Comparison of ENCODE assay signal across 17 cellular contexts in genomic region chr2:241261628-241262027, GRCh38. TPM values are rescaled to one million over a fixed set of nuclear protein-coding genes. Genes with fewer than 3 reads are reported as not detected.
DNase-seq lines count a peak whose midpoint lies in the region; ATAC-seq and TF ChIP-seq lines count a peak whose summit lies in the region.
"Had no signal": no experiment of that assay in that cellular context is flagged by ENCODE, and none has a peak within 500 bp of the region (broad histone marks: within the 10 kb centered on the region; RNA-seq: fewer than 3 reads in every experiment).

No MANE protein-coding gene starts in this region.

- H3K27me3 Mint-ChIP-seq in CD8-positive, alpha-beta T cell (ENCODE audit: low read depth): no peaks in the 10 kb centered on the region
- H3K27me3 Mint-ChIP-seq in endodermal cell (ENCODE audit: insufficient read depth) (no peaks in the 10 kb centered on the region), osteocyte (ENCODE audit: unreplicated experiment) (no peaks in the 10 kb centered on the region)

- no peak overlapping the region for H3K4me3 Mint-ChIP-seq in CD8-positive, alpha-beta T cell
- no peak overlapping the region for H3K4me3 Mint-ChIP-seq in endodermal cell
- H3K4me3 Mint-ChIP-seq in osteocyte (ENCODE audit: unreplicated experiment): no peak overlapping the region

- peak overlapping the region; percentile 7 for H3K27ac Mint-ChIP-seq in CD8-positive, alpha-beta T cell
- H3K27ac Mint-ChIP-seq in endodermal cell (peak overlapping the region; percentile 41), osteocyte (ENCODE audit: unreplicated experiment) (peak overlapping the region; percentile 4)

- H3K27ac ChIP-seq in CD8-positive, alpha-beta T cell (ENCODE audit: low read depth, low read length): no peak overlapping the region
- H3K27ac ChIP-seq in Panc1 (ENCODE audit: low read length): no peak overlapping the region
- H3K27ac ChIP-seq in endodermal cell (ENCODE audit: low read depth, low read length): no peak overlapping the region
- no peak overlapping the region for H3K27ac ChIP-seq in A673 (ENCODE audit: low read depth, low read length, poor library complexity, severe bottlenecking)

- TF ChIP-seq CTCF in CD8-positive, alpha-beta T cell (IDR thresholded peaks at IDR 0.05): no peak
- TF ChIP-seq CTCF in Panc1 (IDR thresholded peaks at IDR 0.05) (no peak), endodermal cell (conservative IDR thresholded peaks at IDR 0.05) (no peak), osteocyte (IDR thresholded peaks at IDR 0.05) (no peak), A673 (conservative IDR thresholded peaks at IDR 0.05; ENCODE audit: low read depth, low read length) (no peak)

- no peaks in the 10 kb centered on the region for H3K9me3 ChIP-seq in CD8-positive, alpha-beta T cell (ENCODE audit: low read length)
- H3K9me3 ChIP-seq in Panc1 (ENCODE audit: control insufficient read depth, insufficient read depth, low read depth, low read length): no peaks in the 10 kb centered on the region
- H3K9me3 ChIP-seq in endodermal cell (ENCODE audit: control insufficient read depth, low read length): no peaks in the 10 kb centered on the region
- no peaks in the 10 kb centered on the region for H3K9me3 ChIP-seq in A673 (ENCODE audit: low read depth, low read length, poor library complexity, severe bottlenecking)

- no peaks in the 10 kb centered on the region for H3K27me3 ChIP-seq in CD8-positive, alpha-beta T cell (ENCODE audit: insufficient read depth, low read length)
- H3K27me3 ChIP-seq in Panc1 (ENCODE audit: control insufficient read depth, insufficient read depth, low read length) (no peaks in the 10 kb centered on the region), endodermal cell (ENCODE audit: control insufficient read depth, insufficient read depth, low read length, poor library complexity, severe bottlenecking) (no peaks in the 10 kb centered on the region), A673 (replicated peaks; ENCODE audit: insufficient read depth, low read depth, low read length, poor library complexity) (no peaks in the 10 kb centered on the region)

- ATAC-seq in CD8-positive, alpha-beta T cell: no peak
- peak; percentile 56 for ATAC-seq in Panc1
- ATAC-seq: PC-3 had no signal

- 93 to 100% methylated on average over 2 to 4 of the region's 4 CpGs for WGBS in endodermal cell (ENCODE audit: insufficient coverage in 1 of 2, insufficient read length in 1 of 2), 2 experiments

- POLR2A ChIA-PET in CD8-positive, alpha-beta T cell (lab: Charles Lee): no interaction called here
- POLR2A ChIA-PET in Panc1 (lab: Charles Lee) (no interaction called here), A673 (lab: Charles Lee; ENCODE audit: low non-redundant PET) (no interaction called here)

- no peaks in the 10 kb centered on the region for H3K9me3 Mint-ChIP-seq in CD8-positive, alpha-beta T cell
- H3K9me3 Mint-ChIP-seq in endodermal cell (no peaks in the 10 kb centered on the region), osteocyte (ENCODE audit: unreplicated experiment) (no peaks in the 10 kb centered on the region)

- H3K4me3 ChIP-seq in CD8-positive, alpha-beta T cell (ENCODE audit: low read depth, low read length): no peak overlapping the region
- H3K4me3 ChIP-seq in Panc1 (ENCODE audit: low read depth in 2 of 2, low read length in 2 of 2): no peak overlapping the region
- no peak overlapping the region for H3K4me3 ChIP-seq in endodermal cell (ENCODE audit: low read length)
- no peak overlapping the region for H3K4me3 ChIP-seq in A673 (ENCODE audit: low read depth, low read length, poor library complexity, severe bottlenecking)

- H3K4me1 Mint-ChIP-seq in CD8-positive, alpha-beta T cell (ENCODE audit: low read depth): no peaks in the 10 kb centered on the region
- no peaks in the 10 kb centered on the region for H3K4me1 Mint-ChIP-seq in endodermal cell
- peaks cover 9% of the 10 kb centered on the region for H3K4me1 Mint-ChIP-seq in osteocyte (ENCODE audit: unreplicated experiment)

- no peaks in the 10 kb centered on the region for H3K4me1 ChIP-seq in CD8-positive, alpha-beta T cell (ENCODE audit: insufficient read depth, low read length)
- no peaks in the 10 kb centered on the region for H3K4me1 ChIP-seq in Panc1 (ENCODE audit: control insufficient read depth, insufficient read depth, low read length)
- H3K4me1 ChIP-seq in endodermal cell (ENCODE audit: control insufficient read depth, insufficient read depth, low read length): no peaks in the 10 kb centered on the region
- no peaks in the 10 kb centered on the region for H3K4me1 ChIP-seq in A673 (ENCODE audit: insufficient read depth, low read length, poor library complexity, severe bottlenecking)

- DNase-seq in CD8-positive, alpha-beta T cell: no peak
- DNase-seq in Panc1 (ENCODE audit: low read depth, low spot score): no peak
- no peak for DNase-seq in endodermal cell
- peak; percentile 54 for DNase-seq in osteocyte (ENCODE audit: extremely low spot score, unreplicated experiment)
- no peak for DNase-seq in posterior vena cava (ENCODE audit: low spot score)
- no peak for DNase-seq in cortex of kidney (lab: John Stamatoyannopoulos, UW)
- DNase-seq in A673 (ENCODE audit: low spot score): no peak
- DNase-seq: ACHN, Calu3, DMS53, KBM-7, MV-4-11, NCI-H1436, NCI-H2029 treated with DMSO at 0.1 percent for 48 hours, NCI-H2171 treated with DMSO at 0.1 percent for 48 hours, NCI-H774, PC-3 had no signal

- intact Hi-C loops in CD8-positive, alpha-beta T cell (cut with DNase I, micrococcal nuclease): no loop called here
- intact Hi-C loops in Panc1 (cut with micrococcal nuclease; ENCODE audit: unreplicated experiment) (no loop called here), posterior vena cava (cut with DNase I) (no loop called here), A673 (cut with micrococcal nuclease; ENCODE audit: unreplicated experiment) (no loop called here)

- CTCF ChIA-PET in CD8-positive, alpha-beta T cell (lab: Charles Lee): interaction anchor here (1.3 kb wide), 1 partner anchor 20 kb away, joined by 3 read pairs; no protein-coding TSS in a partner anchor
- CTCF ChIA-PET in Panc1 (lab: Charles Lee) (no interaction called here), A673 (lab: Charles Lee) (no interaction called here)

- no peak overlapping the region for H3K9ac ChIP-seq in endodermal cell (ENCODE audit: extremely low read depth, low read length, poor library complexity, severe bottlenecking)

- BruUV-seq in Panc1 (replicated peaks; lab: Mats Ljungman, UMichigan): no TSS peak
- no TSS peak for BruUV-seq in A673 (replicated peaks; lab: Mats Ljungman, UMichigan)

- in situ Hi-C loops in Panc1 (cut with HindIII; ENCODE audit: low pct_unique_long_range_greater_than_20kb, low sequenced_read_pairs): no loop called here

- H3K36me3 ChIP-seq in CD8-positive, alpha-beta T cell (ENCODE audit: insufficient read depth, low read length): peaks cover 38% of the 10 kb centered on the region
- H3K36me3 ChIP-seq in Panc1 (ENCODE audit: control insufficient read depth, insufficient read depth, low read length) (peaks cover 22% of the 10 kb centered on the region), endodermal cell (ENCODE audit: control insufficient read depth, insufficient read depth, low read length) (peaks cover 92% of the 10 kb centered on the region), A673 (ENCODE audit: insufficient read depth, low read length, poor library complexity, severe bottlenecking) (peaks cover 100% of the 10 kb centered on the region)

- peaks cover 84% of the 10 kb centered on the region for H3K36me3 Mint-ChIP-seq in CD8-positive, alpha-beta T cell
- H3K36me3 Mint-ChIP-seq in endodermal cell (ENCODE audit: low read depth) (peaks cover 85% of the 10 kb centered on the region), osteocyte (ENCODE audit: unreplicated experiment) (peaks cover 51% of the 10 kb centered on the region)

RNA-seq across cellular contexts. Expression of gene HDLBP, which starts 53.8 kb away (rescaled TPM):
- total RNA-seq in CD8-positive, alpha-beta T cell: 100 to 1,000 TPM in 1 of 2 experiments, 10 to 100 TPM in 1; 97.5 to 104 TPM
- total RNA-seq in Panc1 (2021; ENCODE audit: unreplicated experiment) (656 TPM), endodermal cell (100 to 1,000 TPM; 344 to 374 TPM), osteocyte (839 and 856 TPM in 2 replicates), posterior vena cava (100 to 1,000 TPM; 428 to 459 TPM), A673 (2021) (510 and 581 TPM in 2 replicates)
- polyA plus RNA-seq in Panc1 (2012; ENCODE audit: insufficient read length): 717 TPM
- 216 TPM for polyA plus RNA-seq in endodermal cell (2013, experiment 1 of 2)
- polyA plus RNA-seq in endodermal cell (2013, experiment 2 of 2): 217 TPM

RNA-seq across cellular contexts. Expression of gene SEPTIN2, which starts 54.1 kb away (rescaled TPM):
- total RNA-seq in CD8-positive, alpha-beta T cell: 100 to 1,000 TPM; 216 to 246 TPM
- total RNA-seq in Panc1 (2021; ENCODE audit: unreplicated experiment) (303 TPM), endodermal cell (100 to 1,000 TPM; 365 to 380 TPM), osteocyte (547 and 557 TPM in 2 replicates), posterior vena cava (100 to 1,000 TPM; 395 to 423 TPM), A673 (2021) (342 and 360 TPM in 2 replicates)
- 243 TPM for polyA plus RNA-seq in Panc1 (2012; ENCODE audit: insufficient read length)
- polyA plus RNA-seq in endodermal cell (2013, experiment 1 of 2): 409 TPM
- 399 TPM for polyA plus RNA-seq in endodermal cell (2013, experiment 2 of 2)
